1 cellular context compared by ENCODE assay signal in the genomic region with DNA sequence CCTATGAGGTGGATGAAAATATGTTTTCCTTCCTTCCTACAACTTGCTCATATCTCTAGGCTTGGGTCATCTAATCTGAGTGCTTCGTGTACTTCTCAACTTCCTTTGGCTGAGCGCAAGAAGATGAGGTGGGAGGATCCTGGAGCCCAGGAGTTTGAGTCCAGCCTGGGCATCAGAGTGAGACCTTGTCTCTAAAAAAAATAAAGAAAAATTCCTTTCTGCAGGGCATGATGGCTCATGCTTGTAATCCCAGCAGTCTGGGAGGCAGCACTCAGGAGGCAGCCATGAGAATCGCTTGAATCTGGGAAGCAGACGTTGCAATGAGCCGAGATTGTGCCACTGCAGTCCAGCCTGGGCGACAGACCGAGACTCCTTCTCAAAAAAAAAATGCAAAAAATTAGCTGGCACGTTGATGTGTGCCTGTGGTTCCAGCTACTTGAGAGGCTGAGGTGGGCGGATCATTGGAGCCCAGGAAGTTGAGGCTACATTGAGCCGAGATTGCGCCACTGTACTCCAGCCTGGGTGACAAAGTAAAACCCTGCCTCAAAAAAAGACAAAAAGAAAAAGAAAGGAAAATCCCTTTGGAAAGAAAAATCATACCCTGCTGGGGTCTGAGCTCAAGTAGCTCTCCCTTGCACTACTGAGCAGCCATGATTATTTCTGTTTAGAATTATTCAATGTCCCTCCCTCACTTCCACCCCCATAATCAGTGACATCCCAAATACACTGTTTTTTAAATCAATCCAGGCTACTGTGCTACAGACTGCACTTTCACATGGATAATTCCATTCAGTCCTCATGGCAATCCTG.
A peak's percentile ranks its signal among the peaks of the same experiment; 100 is the strongest.
TF ChIP-seq lines count a peak whose summit lies in the region.

No MANE protein-coding gene starts in this region.

TF ChIP-seq in endothelial cell of umbilical vein, 7 proteins besides CTCF, POLR2A, EP300 and RAD21:
- TF ChIP-seq POLR2AphosphoS5 (IDR thresholded peaks at IDR 0.05; ENCODE audit: insufficient read depth, low read depth, low read length) = peak; percentile 39
- TF ChIP-seq FOS (IDR thresholded peaks at IDR 0.05; ENCODE audit: borderline replicate concordance, insufficient read depth, low read length) = peak; percentile 64
- TF ChIP-seq JUN (IDR thresholded peaks at IDR 0.05; ENCODE audit: borderline replicate concordance, insufficient read depth, insufficient read length, low read depth) = peak; percentile 8
- TF ChIP-seq EZH2 (IDR thresholded peaks at IDR 0.05; ENCODE audit: borderline replicate concordance, low read depth, low read length, severe bottlenecking) = no peak
- TF ChIP-seq, protein P1, sequence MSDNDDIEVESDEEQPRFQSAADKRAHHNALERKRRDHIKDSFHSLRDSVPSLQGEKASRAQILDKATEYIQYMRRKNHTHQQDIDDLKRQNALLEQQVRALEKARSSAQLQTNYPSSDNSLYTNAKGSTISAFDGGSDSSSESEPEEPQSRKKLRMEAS (IDR thresholded peaks at IDR 0.05; ENCODE audit: insufficient read depth, insufficient read length) = no peak
- peak; percentile 83 for TF ChIP-seq GATA2 (IDR thresholded peaks at IDR 0.05; ENCODE audit: insufficient read depth, insufficient read length, low read depth, low read length)
- TF ChIP-seq MYC (IDR thresholded peaks at IDR 0.05; ENCODE audit: low read depth, low read length) = no peak
